20 cellular contexts compared by ENCODE assay signal in genomic region chr3:132569580-132569979, GRCh38. TPM values are rescaled to one million over a fixed set of nuclear protein-coding genes. Genes with fewer than 3 reads are reported as not detected.
DNase-seq lines count a peak whose midpoint lies in the region; ATAC-seq and TF ChIP-seq lines count a peak whose summit lies in the region.
"Had no signal": no experiment of that assay in that cellular context is flagged by ENCODE, and none has a peak within 500 bp of the region (broad histone marks: within the 10 kb centered on the region; RNA-seq: fewer than 3 reads in every experiment).

No MANE protein-coding gene starts in this region.

- ATAC-seq in GM23338 (no peak), HG02840 (IDR thresholded peaks at IDR 0.05; ENCODE audit: low FRiP score, unreplicated experiment) (no peak)
- no peak for ATAC-seq in stimulated activated memory B cell treated with anti-CD40 and anti-IgM and Interleukin-4, amounts not matched to agents 10 μg/mL and 1 μg/mL and 100 μg/mL, for 72 hours
- ATAC-seq: GM12878 had no signal

- H3K9me3 Mint-ChIP-seq in GM23338 (peaks cover 4% of the 10 kb centered on the region; the same call in 1 of the 3 replicates), osteocyte (ENCODE audit: unreplicated experiment) (no peaks in the 10 kb centered on the region)
- peaks cover 4% of the 10 kb centered on the region for H3K9me3 Mint-ChIP-seq in stimulated activated memory B cell treated with anti-CD40 and anti-IgM and Interleukin-4, amounts not matched to agents 10 μg/mL and 1 μg/mL and 100 μg/mL, for 72 hours

- no peaks in the 10 kb centered on the region for H3K4me1 Mint-ChIP-seq in GM23338
- peaks cover 21% of the 10 kb centered on the region for H3K4me1 Mint-ChIP-seq in osteocyte (ENCODE audit: unreplicated experiment)
- no peaks in the 10 kb centered on the region for H3K4me1 Mint-ChIP-seq in stimulated activated memory B cell treated with anti-CD40 and anti-IgM and Interleukin-4, amounts not matched to agents 10 μg/mL and 1 μg/mL and 100 μg/mL, for 72 hours
- H3K4me1 Mint-ChIP-seq: brain had no signal

- 0 out of 2 replicates have a peak overlapping the region, but pooled peaks have one; percentile 9 for H3K27ac Mint-ChIP-seq in GM23338
- peak overlapping the region; percentile 67 for H3K27ac Mint-ChIP-seq in osteocyte (ENCODE audit: unreplicated experiment)
- H3K27ac Mint-ChIP-seq in stimulated activated memory B cell treated with anti-CD40 and anti-IgM and Interleukin-4, amounts not matched to agents 10 μg/mL and 1 μg/mL and 100 μg/mL, for 72 hours: no peak overlapping the region

- H3K4me3 ChIP-seq in AG10803 (ENCODE audit: low read length): no peak overlapping the region
- no peak overlapping the region for H3K4me3 ChIP-seq in GM23338
- H3K4me3 ChIP-seq in coronary artery: peak overlapping the region; percentile 13
- H3K4me3 ChIP-seq: GM12878, MG63, stomach had no signal

- H3K27me3 Mint-ChIP-seq in GM23338 (ENCODE audit: insufficient read depth, low read depth, poor library complexity) (no peaks in the 10 kb centered on the region), osteocyte (ENCODE audit: unreplicated experiment) (no peaks in the 10 kb centered on the region)
- H3K27me3 Mint-ChIP-seq in stimulated activated memory B cell treated with anti-CD40 and anti-IgM and Interleukin-4, amounts not matched to agents 10 μg/mL and 1 μg/mL and 100 μg/mL, for 72 hours: no peaks in the 10 kb centered on the region
- H3K27me3 Mint-ChIP-seq: brain had no signal

- H3K27ac ChIP-seq in GM23338 (ENCODE audit: low read depth): no peak overlapping the region
- peak overlapping the region; percentile 74 to 80 for H3K27ac ChIP-seq in coronary artery
- H3K27ac ChIP-seq: stomach had no signal

- no peaks in the 10 kb centered on the region for H3K4me1 ChIP-seq in GM23338 (ENCODE audit: insufficient read depth)
- H3K4me1 ChIP-seq: Caco-2, stomach had no signal

- no peak overlapping the region for H3K4me2 ChIP-seq in GM23338

- no peaks in the 10 kb centered on the region for H3K79me2 ChIP-seq in GM23338 (replicated peaks; ENCODE audit: insufficient read depth)

- H3K36me3 Mint-ChIP-seq in GM23338 (ENCODE audit: low read depth): peaks cover 11% of the 10 kb centered on the region; the same call in 2 of the 3 replicates
- peaks cover 25% of the 10 kb centered on the region for H3K36me3 Mint-ChIP-seq in osteocyte (ENCODE audit: unreplicated experiment)
- H3K36me3 Mint-ChIP-seq in stimulated activated memory B cell treated with anti-CD40 and anti-IgM and Interleukin-4, amounts not matched to agents 10 μg/mL and 1 μg/mL and 100 μg/mL, for 72 hours: peaks cover 66% of the 10 kb centered on the region

- H3K4me3 Mint-ChIP-seq in GM23338 (no peak overlapping the region), osteocyte (ENCODE audit: unreplicated experiment) (no peak overlapping the region)
- H3K4me3 Mint-ChIP-seq in stimulated activated memory B cell treated with anti-CD40 and anti-IgM and Interleukin-4, amounts not matched to agents 10 μg/mL and 1 μg/mL and 100 μg/mL, for 72 hours: no peak overlapping the region
- H3K4me3 Mint-ChIP-seq: brain had no signal

- TF ChIP-seq CTCF in AG10803 (conservative IDR thresholded peaks at IDR 0.05; ENCODE audit: low read length): no peak
- no peak for TF ChIP-seq CTCF in GM23338 (conservative IDR thresholded peaks at IDR 0.05; ENCODE audit: low read depth in 2 of 2)
- no peak for TF ChIP-seq CTCF in coronary artery (IDR thresholded peaks at IDR 0.05)
- TF ChIP-seq CTCF in osteocyte (IDR thresholded peaks at IDR 0.05): no peak

- no peaks in the 10 kb centered on the region for H3K27me3 ChIP-seq in GM23338 (ENCODE audit: insufficient read depth)
- H3K27me3 ChIP-seq: MG63, stomach had no signal

- H4K20me1 ChIP-seq in GM23338 (replicated peaks; ENCODE audit: insufficient read depth): no peaks in the 10 kb centered on the region; the same call in 1 of the 2 replicates

- H3K9me2 ChIP-seq in GM23338 (ENCODE audit: insufficient read depth): no peaks in the 10 kb centered on the region

- H3F3A ChIP-seq in GM23338 (replicated peaks; ENCODE audit: low read depth): no peaks in the 10 kb centered on the region

- no peak overlapping the region for H2AFZ ChIP-seq in GM23338

- DNase-seq in AG10803 (ENCODE audit: low read depth) (peak; percentile 83), GM23338 (ENCODE audit: low spot score) (no peak), coronary artery (ENCODE audit: low spot score) (no peak), osteocyte (ENCODE audit: extremely low spot score, unreplicated experiment) (no peak), NCI-H524 treated with DMSO at 0.1 percent for 48 hours (lab: John Stamatoyannopoulos, UW) (no peak), pons (ENCODE audit: low spot score) (no peak)
- DNase-seq: activated gamma-delta T cell; Caco-2; islet precursor cell; MG63; NCI-H2029; stimulated activated CD4-positive, alpha-beta T cell treated with anti-CD3 and anti-CD28 coated beads, Interleukin-15, amount 100 ng/mL, for 24 hours; stomach; T-helper 1 cell had no signal

- no peaks in the 10 kb centered on the region for H3K36me3 ChIP-seq in GM23338 (ENCODE audit: insufficient read depth)

TF ChIP-seq in GM23338, 12 proteins besides CTCF, POLR2A, EP300 and RAD21:
- TF ChIP-seq ZNF331 (CRISPR knock-in tag; IDR thresholded peaks at IDR 0.05; ENCODE audit: low read depth): no peak
- no peak for TF ChIP-seq EZH2 (IDR thresholded peaks at IDR 0.05; ENCODE audit: low read depth, unreplicated experiment)
- no peak for TF ChIP-seq REST (IDR thresholded peaks at IDR 0.05; ENCODE audit: unreplicated experiment)

RNA-seq across cellular contexts. Expression of gene ACKR4, which starts 27.5 kb away (rescaled TPM):
- not detected in 2 replicates for total RNA-seq in GM23338 (2014; rRNA removed; shearing (Covaris generic))
- 0.26 TPM in 1 of 2 replicates, not detected in the other for polyA plus RNA-seq in GM23338 (2016; fragmentation: Nextera tagmentation; extraction: Ambion mirVana)
- total RNA-seq in osteocyte: 0.42 and 0.64 TPM in 2 replicates
- total RNA-seq: activated CD8-positive, alpha-beta memory T cell treated with anti-CD3 and anti-CD28 coated beads for 36 hours; Caco-2 had no signal
- polyA plus RNA-seq: neural cell had no signal
